ENCODE assay signal across 24 cellular contexts in the genomic region with DNA sequence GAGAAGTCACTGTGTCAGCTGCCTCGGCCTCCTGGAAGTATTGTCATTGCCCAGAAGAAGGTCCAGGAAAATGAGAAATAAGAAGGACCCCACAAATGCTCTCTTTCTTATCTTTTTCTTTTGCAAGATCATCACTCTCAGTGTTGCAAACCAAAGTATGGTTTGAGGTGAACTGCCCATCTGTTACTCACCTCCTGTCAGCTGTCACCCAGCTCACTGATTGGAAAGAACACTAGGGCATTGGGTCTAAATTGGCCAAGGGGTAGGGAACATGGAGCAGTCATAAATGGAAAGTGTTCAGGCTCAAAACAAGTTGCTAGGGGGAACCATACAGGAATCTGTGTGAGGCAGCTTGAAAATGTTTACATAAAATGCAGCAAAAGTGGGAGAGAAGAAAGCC.
"Had no signal": no experiment of that assay in that cellular context is flagged by ENCODE, and none has a peak within 500 bp of the region (broad histone marks: within the 10 kb centered on the region; RNA-seq: fewer than 3 reads in every experiment).

No MANE protein-coding gene starts in this region.

- FAIRE-seq: colon had no signal

- H3K9me3 Mint-ChIP-seq: activated CD4-positive, alpha-beta memory T cell treated with anti-CD3 and anti-CD28 coated beads for 36 hours; activated naive CD4-positive, alpha-beta T cell treated with anti-CD3 and anti-CD28 coated beads, Interleukin-2, amount 50 U/mL, for 24 hours; immature natural killer cell; naive thymus-derived CD8-positive, alpha-beta T cell had no signal

- DNase-seq: activated CD4-positive, alpha-beta memory T cell treated with anti-CD3 and anti-CD28 coated beads for 36 hours; activated CD4-positive, alpha-beta T cell treated with anti-CD3 and anti-CD28 coated beads for 48 hours; activated gamma-delta T cell; brain microvascular endothelial cell; caudate nucleus; effector memory CD4-positive, alpha-beta T cell; foreskin melanocyte; immature natural killer cell; kidney glomerular epithelial cell; left lung; naive thymus-derived CD8-positive, alpha-beta T cell; retina; sigmoid colon; stimulated activated CD4-positive, alpha-beta T cell treated with anti-CD3 and anti-CD28 coated beads, Interleukin-2, amount 100 ng/mL, for 48 hours; stimulated activated CD8-positive, alpha-beta memory T cell treated with anti-CD3 and anti-CD28 coated beads, Interleukin-4, amount 100 ng/mL, for 48 hours; stimulated activated naive CD4-positive, alpha-beta T cell treated with Interleukin-2 at 50 U/mL for 16 hours; substantia nigra; T-helper 17 cell; thyroid gland had no signal

- H3K4me1 Mint-ChIP-seq: activated naive CD4-positive, alpha-beta T cell treated with anti-CD3 and anti-CD28 coated beads, Interleukin-2, amount 50 U/mL, for 24 hours; immature natural killer cell; naive thymus-derived CD8-positive, alpha-beta T cell; T-helper 17 cell had no signal

- ATAC-seq: left lung; naive thymus-derived CD8-positive, alpha-beta T cell; T-helper 17 cell had no signal

- H3K79me2 ChIP-seq: hepatocyte had no signal

- H3K4me3 Mint-ChIP-seq: activated CD4-positive, alpha-beta memory T cell treated with anti-CD3 and anti-CD28 coated beads for 36 hours; activated naive CD4-positive, alpha-beta T cell treated with anti-CD3 and anti-CD28 coated beads, Interleukin-2, amount 50 U/mL, for 24 hours; immature natural killer cell; naive thymus-derived CD8-positive, alpha-beta T cell; T-helper 17 cell had no signal

- H2AFZ ChIP-seq: hepatocyte had no signal

- H3K36me3 Mint-ChIP-seq: activated CD4-positive, alpha-beta memory T cell treated with anti-CD3 and anti-CD28 coated beads for 36 hours; activated naive CD4-positive, alpha-beta T cell treated with anti-CD3 and anti-CD28 coated beads, Interleukin-2, amount 50 U/mL, for 24 hours; immature natural killer cell; naive thymus-derived CD8-positive, alpha-beta T cell had no signal

- H3K36me3 ChIP-seq: brain microvascular endothelial cell, left lung, sigmoid colon, thyroid gland had no signal

- H3K4me3 ChIP-seq: hepatocyte, left lung, lung, sigmoid colon, thyroid gland had no signal

- H3K27me3 ChIP-seq: brain microvascular endothelial cell, hepatocyte, left lung, sigmoid colon, thyroid gland had no signal

- H3K27ac ChIP-seq: brain microvascular endothelial cell, hepatocyte, left lung, sigmoid colon, thyroid gland had no signal

- H3K27ac Mint-ChIP-seq: activated CD4-positive, alpha-beta memory T cell treated with anti-CD3 and anti-CD28 coated beads for 36 hours; activated naive CD4-positive, alpha-beta T cell treated with anti-CD3 and anti-CD28 coated beads, Interleukin-2, amount 50 U/mL, for 24 hours; immature natural killer cell; naive thymus-derived CD8-positive, alpha-beta T cell; progenitor cell of endocrine pancreas; T-helper 17 cell had no signal

- H3K9me3 ChIP-seq: left lung, sigmoid colon, thyroid gland had no signal

- H3K4me2 ChIP-seq: hepatocyte had no signal
